ENCODE assay signal across 18 cellular contexts in the genomic region with DNA sequence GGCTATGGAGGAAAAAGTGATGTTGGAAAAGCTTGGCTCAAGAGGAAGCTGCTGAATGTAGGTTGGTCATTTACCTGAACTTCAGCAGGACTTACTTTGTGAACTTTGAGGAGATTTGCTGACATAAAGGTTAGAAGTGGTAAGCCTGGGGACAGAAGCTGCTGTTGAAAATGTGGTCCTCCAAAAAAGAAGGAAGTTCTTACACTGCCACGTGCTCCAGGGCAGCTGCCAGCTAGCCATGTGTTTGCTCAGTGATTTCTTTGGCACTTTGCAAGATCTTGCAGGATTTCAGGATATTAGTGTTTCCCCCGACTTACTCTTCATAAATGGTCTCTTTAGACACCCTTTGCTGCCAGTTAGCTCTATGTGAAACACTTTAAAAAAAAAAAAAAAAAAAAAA. TPM values are rescaled to one million over a fixed set of nuclear protein-coding genes. Genes with fewer than 3 reads are reported as not detected.
DNase-seq lines count a peak whose midpoint lies in the region; ATAC-seq, FAIRE-seq and TF ChIP-seq lines count a peak whose summit lies in the region.
"Had no signal": no experiment of that assay in that cellular context is flagged by ENCODE, and none has a peak within 500 bp of the region (broad histone marks: within the 10 kb centered on the region; RNA-seq: fewer than 3 reads in every experiment).

No MANE protein-coding gene starts in this region.

- peaks cover 2% of the 10 kb centered on the region for H3K27me3 Mint-ChIP-seq in activated CD8-positive, alpha-beta T cell treated with anti-CD3 and anti-CD28 coated beads, Interleukin-2, amount 10 ng/mL, durations not matched to agents 7 days and 5 days (ENCODE audit: low read depth)
- H3K27me3 Mint-ChIP-seq: type B pancreatic cell had no signal

- H3K4me3 ChIP-seq in MG63 (no peak overlapping the region), mesendoderm (ENCODE audit: low read length) (no peak overlapping the region), small intestine (ENCODE audit: low read depth in 1 of 2, low read length in 2 of 2) (no peak overlapping the region)
- H3K4me3 ChIP-seq: GM12878 had no signal

- in situ Hi-C loops in GM13977 (cut with MboI; ENCODE audit: low pct_unique_long_range_greater_than_20kb, low sequenced_read_pairs, unreplicated experiment), result no loop called here

- H3K36me3 Mint-ChIP-seq in activated CD8-positive, alpha-beta T cell treated with anti-CD3 and anti-CD28 coated beads, Interleukin-2, amount 10 ng/mL, durations not matched to agents 7 days and 5 days (ENCODE audit: low read depth), result peaks cover 23% of the 10 kb centered on the region
- H3K36me3 Mint-ChIP-seq: activated CD4-positive, alpha-beta memory T cell treated with anti-CD3 and anti-CD28 coated beads for 36 hours; type B pancreatic cell had no signal

- no peak for TF ChIP-seq CTCF in GM13977 (IDR thresholded peaks at IDR 0.05; ENCODE audit: extremely low read depth, insufficient read depth, missing control alignments)

- no peak for ATAC-seq in activated CD8-positive, alpha-beta T cell treated with anti-CD3 and anti-CD28 coated beads, Interleukin-2, amount 10 ng/mL, durations not matched to agents 7 days and 5 days
- no peak for ATAC-seq in GM18907 (IDR thresholded peaks at IDR 0.05; ENCODE audit: unreplicated experiment)
- ATAC-seq: GM12878 had no signal

- no peak overlapping the region for H4K5ac ChIP-seq in mesendoderm (ENCODE audit: low read length)

- no peak overlapping the region for H3K23ac ChIP-seq in mesendoderm (ENCODE audit: low read length)

- H3K36me3 ChIP-seq in MG63 (no peaks in the 10 kb centered on the region), mesendoderm (ENCODE audit: control insufficient read depth, insufficient read depth, low read length) (no peaks in the 10 kb centered on the region), small intestine (ENCODE audit: control insufficient read depth in 2 of 2, insufficient read depth in 2 of 2, low read length in 2 of 2) (no peaks in the 10 kb centered on the region)
- H3K36me3 ChIP-seq: brain microvascular endothelial cell had no signal

- H3K9me3 ChIP-seq in MG63, result no peaks in the 10 kb centered on the region
- no peaks in the 10 kb centered on the region for H3K9me3 ChIP-seq in small intestine (ENCODE audit: control insufficient read depth, low read depth)

- H3K4me1 ChIP-seq in mesendoderm (ENCODE audit: control insufficient read depth, low read depth, low read length) (peaks cover 2% of the 10 kb centered on the region), small intestine (ENCODE audit: control insufficient read depth in 2 of 2, insufficient read depth in 1 of 2, low read depth in 1 of 2, low read length in 1 of 2) (no peaks in the 10 kb centered on the region)

- no peaks in the 10 kb centered on the region for H3K79me2 ChIP-seq in mesendoderm (ENCODE audit: control insufficient read depth, insufficient read depth, low read length)

- no peak for FAIRE-seq in small intestine (lab: Jason Lieb, UNC)
- FAIRE-seq: GM12878, RCC 7860 had no signal

- H3K79me1 ChIP-seq in mesendoderm (ENCODE audit: low read length), result no peaks in the 10 kb centered on the region

- no peak overlapping the region for H3K4ac ChIP-seq in mesendoderm (ENCODE audit: low read depth, low read length)

- no peak overlapping the region for H3K4me2 ChIP-seq in mesendoderm (ENCODE audit: low read length)

- no peak overlapping the region for H2BK15ac ChIP-seq in mesendoderm (replicated peaks; ENCODE audit: low read depth)

- WGBS in mesendoderm (ENCODE audit: extremely low coverage, insufficient coverage, low lambda C conversion rate), result no CpG with 5 or more reads among the region's 2 CpGs
- 38 to 54% (median 38%) methylated on average over 2 of the region's 2 CpGs for WGBS in small intestine, 3 donors

- H2BK5ac ChIP-seq in mesendoderm (ENCODE audit: low read length), result no peak overlapping the region

- CTCF ChIA-PET in activated CD8-positive, alpha-beta T cell treated with anti-CD3 and anti-CD28 coated beads, Interleukin-2, amount 10 ng/mL, durations not matched to agents 7 days and 5 days (lab: Charles Lee), result interaction anchor here (1.1 to 2.4 kb wide), 4 partner anchors 9 to 55 kb away, joined by 3 to 12 read pairs (median 6); a partner anchor contains a TSS

- POLR2A ChIA-PET in activated CD8-positive, alpha-beta T cell treated with anti-CD3 and anti-CD28 coated beads, Interleukin-2, amount 10 ng/mL, durations not matched to agents 7 days and 5 days (lab: Charles Lee), result interaction anchor here (0.6 to 1.6 kb wide), 3 partner anchors 14 to 365 kb away, joined by 4 to 8 read pairs (median 6); a partner anchor contains a TSS

- H3K27ac ChIP-seq in mesendoderm (ENCODE audit: low read depth, low read length), result no peak overlapping the region
- no peak overlapping the region for H3K27ac ChIP-seq in small intestine (ENCODE audit: low read depth in 1 of 2, low read length in 1 of 2)
- H3K27ac ChIP-seq: brain microvascular endothelial cell had no signal

- no peak overlapping the region for H4K8ac ChIP-seq in mesendoderm (ENCODE audit: low read depth, low read length)

- H3K9ac ChIP-seq in mesendoderm (ENCODE audit: low read length), result no peak overlapping the region

- H3K4me1 Mint-ChIP-seq in activated CD8-positive, alpha-beta T cell treated with anti-CD3 and anti-CD28 coated beads, Interleukin-2, amount 10 ng/mL, durations not matched to agents 7 days and 5 days (ENCODE audit: low read depth), result peaks cover 54% of the 10 kb centered on the region

- DNase-seq in CD1c-positive myeloid dendritic cell (ENCODE audit: extremely low spot score), result peak; percentile 72
- DNase-seq in MG63, result peak; percentile 20
- DNase-seq in activated CD8-positive, alpha-beta T cell treated with anti-CD3 and anti-CD28 coated beads, Interleukin-2, amount 10 ng/mL, durations not matched to agents 7 days and 5 days, result no peak
- DNase-seq in mesendoderm, result no peak
- DNase-seq in GM13977 (ENCODE audit: low spot score), result no peak
- DNase-seq in central memory CD4-positive, alpha-beta T cell, result no peak
- no peak for DNase-seq in small intestine
- DNase-seq: activated CD4-positive, alpha-beta memory T cell treated with anti-CD3 and anti-CD28 coated beads for 36 hours; activated gamma-delta T cell treated with Interleukin-2 at 50 U/mL for 16 hours; brain microvascular endothelial cell; effector memory CD4-positive, alpha-beta T cell; NCI-H1105 treated with DMSO at 0.1 percent for 48 hours; NCI-H226; posterior cingulate gyrus had no signal

- no peak overlapping the region for H3K56ac ChIP-seq in mesendoderm (ENCODE audit: low read length)

- peaks cover 18% of the 10 kb centered on the region for H3K9me3 Mint-ChIP-seq in activated CD8-positive, alpha-beta T cell treated with anti-CD3 and anti-CD28 coated beads, Interleukin-2, amount 10 ng/mL, durations not matched to agents 7 days and 5 days (ENCODE audit: insufficient read depth)
- H3K9me3 Mint-ChIP-seq: type B pancreatic cell had no signal

- H2AK5ac ChIP-seq in mesendoderm (ENCODE audit: low read length), result no peak overlapping the region

- H3K27me3 ChIP-seq in MG63, result no peaks in the 10 kb centered on the region
- H3K27me3 ChIP-seq in mesendoderm (ENCODE audit: insufficient read depth, low read length, poor library complexity), result no peaks in the 10 kb centered on the region
- no peaks in the 10 kb centered on the region for H3K27me3 ChIP-seq in small intestine (ENCODE audit: control insufficient read depth in 2 of 2, insufficient read depth in 2 of 2, low read length in 2 of 2)
- H3K27me3 ChIP-seq: brain microvascular endothelial cell had no signal

- H2BK120ac ChIP-seq in mesendoderm (ENCODE audit: low read depth, low read length), result no peak overlapping the region

- H3K18ac ChIP-seq in mesendoderm (ENCODE audit: low read length), result peak overlapping the region; percentile 80

- peak overlapping the region; percentile 28 for H3K27ac Mint-ChIP-seq in activated CD8-positive, alpha-beta T cell treated with anti-CD3 and anti-CD28 coated beads, Interleukin-2, amount 10 ng/mL, durations not matched to agents 7 days and 5 days
- H3K27ac Mint-ChIP-seq: activated CD4-positive, alpha-beta memory T cell treated with anti-CD3 and anti-CD28 coated beads for 36 hours; type B pancreatic cell had no signal

- no peak overlapping the region for H3K4me3 Mint-ChIP-seq in activated CD8-positive, alpha-beta T cell treated with anti-CD3 and anti-CD28 coated beads, Interleukin-2, amount 10 ng/mL, durations not matched to agents 7 days and 5 days
- H3K4me3 Mint-ChIP-seq: activated CD4-positive, alpha-beta memory T cell treated with anti-CD3 and anti-CD28 coated beads for 36 hours; type B pancreatic cell had no signal

RNA-seq across cellular contexts. Expression of a gene that starts 14.8 kb away (rescaled TPM):
- total RNA-seq in MG63 (2014; rRNA removed; shearing (Covaris generic); ENCODE audit: low replicate concordance), result 16.5 and 23.1 TPM in 2 replicates
- total RNA-seq in activated CD8-positive, alpha-beta T cell treated with anti-CD3 and anti-CD28 coated beads, Interleukin-2, amount 10 ng/mL, durations not matched to agents 7 days and 5 days, result 10 to 100 TPM; 72.9 to 73.1 TPM
- polyA plus RNA-seq in mesendoderm (2013, experiment 1 of 2), result 17.7 TPM
- polyA plus RNA-seq in mesendoderm (2013, experiment 2 of 2), result 18.5 TPM
- 10 to 100 TPM; 12.2 to 12.3 (median 12.3) TPM for polyA plus RNA-seq in small intestine

Comparison
In these comparisons a context has a peak if more than half of its experiments do, and no peak if none do; other contexts are left out.
1. DNase-seq: peak in CD1c-positive myeloid dendritic cell (single experiment) and MG63 (single experiment); none in activated CD8-positive, alpha-beta T cell treated with anti-CD3 and anti-CD28 coated beads, Interleukin-2, amount 10 ng/mL, durations not matched to agents 7 days and 5 days (single experiment), mesendoderm (single experiment), GM13977 (single experiment), central memory CD4-positive, alpha-beta T cell (single experiment) and small intestine (single experiment).